ENCODE assay signal across 12 cellular contexts in genomic region chr3:188900421-188900941, GRCh38.
DNase-seq lines count a peak whose midpoint lies in the region; ATAC-seq, FAIRE-seq and TF ChIP-seq lines count a peak whose summit lies in the region.
"Had no signal": no experiment of that assay in that cellular context is flagged by ENCODE, and none has a peak within 500 bp of the region (broad histone marks: within the 10 kb centered on the region; RNA-seq: fewer than 3 reads in every experiment).

No MANE protein-coding gene starts in this region.

- peaks cover 4% of the 10 kb centered on the region for H3K9me3 ChIP-seq in SJSA1 (replicated peaks)

- FAIRE-seq in GM12892 (lab: Jason Lieb, UNC) = no peak
- FAIRE-seq: G401.6 had no signal

- H3K4me1 ChIP-seq in SJSA1 (replicated peaks) = peaks cover 39% of the 10 kb centered on the region

- H3K36me3 ChIP-seq in SJSA1 = peaks cover 9% of the 10 kb centered on the region; the same call in 1 of the 2 replicates
- H3K36me3 ChIP-seq: cardiac muscle cell had no signal

- no peak for TF ChIP-seq CTCF in fibroblast of the aortic adventitia (IDR thresholded peaks at IDR 0.05; ENCODE audit: insufficient read depth, low read length)

- DNase-seq in Daoy (ENCODE audit: low read depth) (peak; percentile 77), SJSA1 (ENCODE audit: low read depth in 1 of 2, low spot score in 2 of 2) (peak in 1 of 2 experiments; percentile 82), fibroblast of the aortic adventitia (ENCODE audit: low read depth) (peak; percentile 97), sciatic nerve (ENCODE audit: low spot score) (no peak), SKM-1 treated with dmso at 0.1 percent for 144 hours (lab: John Stamatoyannopoulos, UW; ENCODE audit: unreplicated experiment) (no peak), GM12892 (ENCODE audit: insufficient read length) (no peak)
- DNase-seq in activated CD4-positive, alpha-beta T cell treated with anti-CD3 and anti-CD28 coated beads, Interleukin-2, amount 50 U/mL, for 4 hours = no peak
- DNase-seq: activated CD4-positive, alpha-beta T cell treated with anti-CD3 and anti-CD28 coated beads for 48 hours; NCI-H526 treated with DMSO at 0.1 percent for 48 hours had no signal

- ATAC-seq in sciatic nerve (peak; percentile 80), HG02642 (IDR thresholded peaks at IDR 0.05; ENCODE audit: poor library complexity, unreplicated experiment) (no peak)

- TF ChIP-seq POLR2A in GM12892 (IDR thresholded peaks at IDR 0.05; ENCODE audit: low read depth, low read length) = no peak

- intact Hi-C loops in sciatic nerve (cut with DNase I) = no loop called here

- H3K27ac ChIP-seq in SJSA1 = peak overlapping the region; percentile 64
- H3K27ac ChIP-seq: cardiac muscle cell had no signal

- H3K4me3 ChIP-seq in SJSA1 (no peak overlapping the region), fibroblast of the aortic adventitia (ENCODE audit: low read depth, low read length) (no peak overlapping the region)
- H3K4me3 ChIP-seq: cardiac muscle cell had no signal

- no peaks in the 10 kb centered on the region for H3K27me3 ChIP-seq in SJSA1 (replicated peaks)
- H3K27me3 ChIP-seq: cardiac muscle cell had no signal

Comparison
In these comparisons a context has a peak if more than half of its experiments do, and no peak if none do; other contexts are left out.
1. DNase-seq: peak in Daoy (single experiment) and fibroblast of the aortic adventitia (single experiment); none in sciatic nerve (single experiment), SKM-1 treated with dmso at 0.1 percent for 144 hours (single experiment), activated CD4-positive, alpha-beta T cell treated with anti-CD3 and anti-CD28 coated beads, Interleukin-2, amount 50 U/mL, for 4 hours (0 of 2) and GM12892 (single experiment).